In the genomic region with DNA sequence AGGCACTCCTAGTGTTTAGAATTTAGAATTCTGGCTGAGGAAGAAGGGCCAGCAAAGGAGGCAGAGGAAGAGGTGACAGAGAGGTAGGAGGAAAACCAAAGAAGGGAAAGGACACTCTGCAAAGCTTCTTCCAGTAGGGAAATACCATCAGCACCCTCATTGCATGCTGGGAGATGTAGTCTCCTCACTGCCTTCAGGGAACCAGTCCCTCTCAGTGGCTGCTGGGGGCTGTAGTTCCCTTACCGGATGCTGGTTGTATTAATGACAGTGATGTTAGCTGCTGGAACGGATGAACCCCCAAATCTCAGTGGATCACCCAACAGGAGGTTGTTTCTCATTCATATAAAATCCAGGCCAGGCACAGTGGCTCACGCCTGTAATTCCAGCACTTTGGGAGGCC, we compare ENCODE assay signal across 5 cellular contexts. TPM values are rescaled to one million over a fixed set of nuclear protein-coding genes. Genes with fewer than 3 reads are reported as not detected.
A peak's percentile ranks its signal among the peaks of the same experiment; 100 is the strongest.
DNase-seq lines count a peak whose midpoint lies in the region; ATAC-seq and TF ChIP-seq lines count a peak whose summit lies in the region.

No MANE protein-coding gene starts in this region.

- intact Hi-C loops in IMR-90 (cut with micrococcal nuclease), result no loop called here

- peak overlapping the region; percentile 78 for H3K27ac Mint-ChIP-seq in activated CD8-positive, alpha-beta T cell treated with anti-CD3 and anti-CD28 coated beads, Interleukin-2, amount 10 ng/mL, durations not matched to agents 7 days and 5 days

- H4K91ac ChIP-seq in IMR-90 (ENCODE audit: insufficient read depth, low read depth, low read length), result no peak overlapping the region

- no peak overlapping the region for H2BK20ac ChIP-seq in IMR-90 (ENCODE audit: low read depth, low read length)

- H3K4me1 ChIP-seq in IMR-90 (ENCODE audit: control insufficient read depth, insufficient read depth, low read length) (no peaks in the 10 kb centered on the region), tibial nerve (peaks cover 0 to 12% (median 0%) of the 10 kb centered on the region in 4 donors)

- CTCF ChIA-PET in IMR-90 (lab: Yijun Ruan, JAX), result no interaction called here
- CTCF ChIA-PET in activated CD8-positive, alpha-beta T cell treated with anti-CD3 and anti-CD28 coated beads, Interleukin-2, amount 10 ng/mL, durations not matched to agents 7 days and 5 days (lab: Charles Lee), result interaction anchor here (1.4 to 4.6 kb wide), 4 partner anchors 11 to 89 kb away, joined by 3 to 39 read pairs (median 9); partner anchors contain the start of genes KDELR1, SYNGR4 and TMEM143

- H3K9me3 Mint-ChIP-seq in activated CD8-positive, alpha-beta T cell treated with anti-CD3 and anti-CD28 coated beads, Interleukin-2, amount 10 ng/mL, durations not matched to agents 7 days and 5 days (ENCODE audit: insufficient read depth), result no peaks in the 10 kb centered on the region

- H3K9ac ChIP-seq in IMR-90 (ENCODE audit: low read depth, low read length), result no peak overlapping the region

- peaks cover 34% of the 10 kb centered on the region for H3K4me1 Mint-ChIP-seq in activated CD8-positive, alpha-beta T cell treated with anti-CD3 and anti-CD28 coated beads, Interleukin-2, amount 10 ng/mL, durations not matched to agents 7 days and 5 days (ENCODE audit: low read depth)

- TF ChIP-seq CTCF in IMR-90 (conservative IDR thresholded peaks at IDR 0.05; ENCODE audit: low read depth, low read length) (no peak), tibial nerve (IDR thresholded peaks at IDR 0.05) (no peak)

- no peaks in the 10 kb centered on the region for H3K9me1 ChIP-seq in IMR-90 (ENCODE audit: insufficient read depth, low read length)

- H3K36me3 ChIP-seq in IMR-90 (ENCODE audit: control insufficient read depth, insufficient read depth, low read length) (no peaks in the 10 kb centered on the region), tibial nerve (no peaks in the 10 kb centered on the region)

- H3K14ac ChIP-seq in IMR-90 (replicated peaks; ENCODE audit: low read depth, low read length), result peak overlapping the region; percentile 60; the same call in 1 of the 2 replicates

- no peak for TF ChIP-seq POLR2A in IMR-90 (IDR thresholded peaks at IDR 0.05; ENCODE audit: low read depth, low read length)
- no peak for TF ChIP-seq POLR2A in tibial nerve (IDR thresholded peaks at IDR 0.05)

- no peak for TF ChIP-seq RAD21 in IMR-90 (IDR thresholded peaks at IDR 0.05; ENCODE audit: low read length)

- peak overlapping the region; percentile 85 for H2AK9ac ChIP-seq in IMR-90 (replicated peaks; ENCODE audit: low read depth, low read length, poor library complexity)

- no peak overlapping the region; the same call in 1 of the 2 replicates for H3K4ac ChIP-seq in IMR-90 (ENCODE audit: low read depth, low read length)

- H2AFZ ChIP-seq in IMR-90 (replicated peaks; ENCODE audit: low read length, poor library complexity), result peak overlapping the region; percentile 90

- H4K8ac ChIP-seq in IMR-90 (ENCODE audit: low read depth in 2 of 2, low read length in 2 of 2), result peak overlapping the region in 1 of 2 experiments; percentile 97; a peak in 3 of 4 replicates

- no peaks in the 10 kb centered on the region for H4K20me1 ChIP-seq in IMR-90 (ENCODE audit: insufficient read depth, low read length)

- H2BK15ac ChIP-seq in IMR-90 (ENCODE audit: low read depth, low read length), result no peak overlapping the region

- H2BK120ac ChIP-seq in IMR-90 (ENCODE audit: low read depth, low read length), result no peak overlapping the region

- no peak for TF ChIP-seq EP300 in tibial nerve (IDR thresholded peaks at IDR 0.05)

- BruUV-seq in IMR-90 (replicated peaks; lab: Mats Ljungman, UMichigan), result no TSS peak

- H3K18ac ChIP-seq in IMR-90 (ENCODE audit: low read depth, low read length), result no peak overlapping the region

- POLR2A ChIA-PET in IMR-90 (lab: Charles Lee; ENCODE audit: unreplicated experiment), result interaction anchor here (0.6 kb wide), 1 partner anchor 10 kb away, joined by 3 read pairs; the partner anchor contains the start of gene GRIN2D
- POLR2A ChIA-PET in activated CD8-positive, alpha-beta T cell treated with anti-CD3 and anti-CD28 coated beads, Interleukin-2, amount 10 ng/mL, durations not matched to agents 7 days and 5 days (lab: Charles Lee), result interaction anchor here (1.4 kb wide), 1 partner anchor 82 kb away, joined by 6 read pairs; a partner anchor contains a TSS

- no peak overlapping the region for H2AK5ac ChIP-seq in IMR-90 (ENCODE audit: low read depth, low read length)

- H3K56ac ChIP-seq in IMR-90 (ENCODE audit: extremely low read depth, insufficient read depth, low read length), result no peak overlapping the region

- no CpG with 5 or more reads among the region's 3 CpGs for WGBS in IMR-90 (ENCODE audit: extremely low coverage in 2 of 2, insufficient read length in 1 of 2), 2 experiments
- 37 to 41% methylated on average over 3 of the region's 3 CpGs for WGBS in tibial nerve, 2 donors

- no peaks in the 10 kb centered on the region for H3K36me3 Mint-ChIP-seq in activated CD8-positive, alpha-beta T cell treated with anti-CD3 and anti-CD28 coated beads, Interleukin-2, amount 10 ng/mL, durations not matched to agents 7 days and 5 days (ENCODE audit: low read depth)

- peaks cover 12% of the 10 kb centered on the region for H3K27me3 Mint-ChIP-seq in activated CD8-positive, alpha-beta T cell treated with anti-CD3 and anti-CD28 coated beads, Interleukin-2, amount 10 ng/mL, durations not matched to agents 7 days and 5 days (ENCODE audit: low read depth)

- ATAC-seq in GM18498 (IDR thresholded peaks at IDR 0.05; ENCODE audit: unreplicated experiment), result peak; percentile 72
- peak; percentile 82 for ATAC-seq in IMR-90 (ENCODE audit: low read depth)
- ATAC-seq in activated CD8-positive, alpha-beta T cell treated with anti-CD3 and anti-CD28 coated beads, Interleukin-2, amount 10 ng/mL, durations not matched to agents 7 days and 5 days, result peak; percentile 76
- ATAC-seq in left lobe of liver, result peak; percentile 83

- peak overlapping the region; percentile 18; the same call in 1 of the 2 replicates for H4K5ac ChIP-seq in IMR-90 (ENCODE audit: low read depth, low read length)

- peaks cover 2% of the 10 kb centered on the region; the same call in 1 of the 2 replicates for H3K27me3 ChIP-seq in IMR-90 (ENCODE audit: control insufficient read depth, insufficient read depth, low read length)
- H3K27me3 ChIP-seq in tibial nerve, result peaks cover 0 to 12% of the 10 kb centered on the region in 2 donors

- in situ Hi-C loops in IMR-90 (cut with MboI; ENCODE audit: low sequenced_read_pairs), result no loop called here

- no peak overlapping the region for H2BK5ac ChIP-seq in IMR-90 (ENCODE audit: low read depth, low read length, poor library complexity, severe bottlenecking)

- H3K27ac ChIP-seq in IMR-90 (ENCODE audit: insufficient read depth, low read length), result no peak overlapping the region
- no peak overlapping the region for H3K27ac ChIP-seq in tibial nerve

- H3K23ac ChIP-seq in IMR-90 (ENCODE audit: low read depth, low read length), result no peak overlapping the region

- DNase-seq in IMR-90 (peak; percentile 71), left lobe of liver (ENCODE audit: low spot score) (no peak), tibial nerve (ENCODE audit: low spot score in 2 of 2) (no peak)
- peak; percentile 83 for DNase-seq in activated CD8-positive, alpha-beta T cell treated with anti-CD3 and anti-CD28 coated beads, Interleukin-2, amount 10 ng/mL, durations not matched to agents 7 days and 5 days

- H3K4me3 Mint-ChIP-seq in activated CD8-positive, alpha-beta T cell treated with anti-CD3 and anti-CD28 coated beads, Interleukin-2, amount 10 ng/mL, durations not matched to agents 7 days and 5 days, result no peak overlapping the region

- H3K9me3 ChIP-seq in IMR-90 (ENCODE audit: control insufficient read depth, insufficient read depth, low read length) (no peaks in the 10 kb centered on the region), tibial nerve (peaks cover 0 to 8% (median 0%) of the 10 kb centered on the region in 4 donors)

- H3K4me2 ChIP-seq in IMR-90 (ENCODE audit: low read depth, low read length), result no peak overlapping the region

- dilution Hi-C loops in IMR-90 (cut with HindIII; ENCODE audit: low sequenced_read_pairs, unreplicated experiment), result no loop called here

- H3K79me1 ChIP-seq in IMR-90 (ENCODE audit: low read depth in 1 of 2, low read length in 2 of 2), result no peaks in the 10 kb centered on the region

- H3K4me3 ChIP-seq in IMR-90 (ENCODE audit: insufficient read depth, low read depth, low read length) (no peak overlapping the region), tibial nerve (no peak overlapping the region)

RNA-seq across cellular contexts. Expression of gene GRIN2D, which starts 10.1 kb away (rescaled TPM):
- total RNA-seq in IMR-90 (2012; rRNA removed) (under 0.01 TPM in 2 replicates), left lobe of liver (0.20 TPM), tibial nerve (under 1 TPM; 0.42 to 0.90 (median 0.51) TPM)
- polyA plus RNA-seq in IMR-90 (2012; rRNA removed), result 0.23 and 0.24 TPM in 2 replicates
- polyA plus RNA-seq in IMR-90 (2012; cell fraction: cytosol; rRNA removed), result 0.16 and 0.30 TPM in 2 replicates
- 0.30 and 0.69 TPM in 2 replicates for polyA plus RNA-seq in IMR-90 (2012; cell fraction: nucleus; rRNA removed; ENCODE audit: low replicate concordance)
- total RNA-seq in activated CD8-positive, alpha-beta T cell treated with anti-CD3 and anti-CD28 coated beads, Interleukin-2, amount 10 ng/mL, durations not matched to agents 7 days and 5 days, result under 1 TPM; 0.05 to 0.08 TPM

RNA-seq across cellular contexts. Expression of gene KDELR1, which starts 12.3 kb away (rescaled TPM):
- total RNA-seq in IMR-90 (2012; rRNA removed) (57.8 and 58.8 TPM in 2 replicates), left lobe of liver (68.4 TPM), tibial nerve (10 to 100 TPM; 51.3 to 78.6 (median 65.8) TPM)
- polyA plus RNA-seq in IMR-90 (2012; rRNA removed), result 171 and 180 TPM in 2 replicates
- polyA plus RNA-seq in IMR-90 (2012; cell fraction: cytosol; rRNA removed), result 156 and 249 TPM in 2 replicates
- 112 and 118 TPM in 2 replicates for polyA plus RNA-seq in IMR-90 (2012; cell fraction: nucleus; rRNA removed; ENCODE audit: low replicate concordance)
- 10 to 100 TPM; 70.3 to 71.3 TPM for total RNA-seq in activated CD8-positive, alpha-beta T cell treated with anti-CD3 and anti-CD28 coated beads, Interleukin-2, amount 10 ng/mL, durations not matched to agents 7 days and 5 days

RNA-seq across cellular contexts. Expression of gene SYNGR4, which starts 39.4 kb away (rescaled TPM):
- total RNA-seq in IMR-90 (2012; rRNA removed), result not detected in 2 replicates
- not detected in 2 replicates for polyA plus RNA-seq in IMR-90 (2012; rRNA removed)
- 0.08 TPM in 1 of 2 replicates, not detected in the other for polyA plus RNA-seq in IMR-90 (2012; cell fraction: cytosol; rRNA removed)
- not detected in 2 replicates for polyA plus RNA-seq in IMR-90 (2012; cell fraction: nucleus; rRNA removed; ENCODE audit: low replicate concordance)
- not detected for total RNA-seq in activated CD8-positive, alpha-beta T cell treated with anti-CD3 and anti-CD28 coated beads, Interleukin-2, amount 10 ng/mL, durations not matched to agents 7 days and 5 days
- total RNA-seq in left lobe of liver, result not detected
- not detected for total RNA-seq in tibial nerve

RNA-seq across cellular contexts. Expression of gene TMEM143, which starts 39.9 kb away (rescaled TPM):
- total RNA-seq in IMR-90 (2012; rRNA removed) (1.1 and 1.3 TPM in 2 replicates), left lobe of liver (19.0 TPM), tibial nerve (10 to 100 TPM in 2 of 4 donors, 1 to 10 TPM in 2; 8.3 to 14.4 (median 10.2) TPM)
- 7.6 and 8.6 TPM in 2 replicates for polyA plus RNA-seq in IMR-90 (2012; rRNA removed)
- polyA plus RNA-seq in IMR-90 (2012; cell fraction: cytosol; rRNA removed), result 4.5 and 6.5 TPM in 2 replicates
- polyA plus RNA-seq in IMR-90 (2012; cell fraction: nucleus; rRNA removed; ENCODE audit: low replicate concordance), result 39.2 and 52.3 TPM in 2 replicates
- 10 to 100 TPM; 17.1 to 19.4 TPM for total RNA-seq in activated CD8-positive, alpha-beta T cell treated with anti-CD3 and anti-CD28 coated beads, Interleukin-2, amount 10 ng/mL, durations not matched to agents 7 days and 5 days

RNA-seq across cellular contexts. Expression of gene GRWD1, which starts 42.2 kb away (rescaled TPM):
- total RNA-seq in IMR-90 (2012; rRNA removed), result 22.0 and 32.5 TPM in 2 replicates
- polyA plus RNA-seq in IMR-90 (2012; rRNA removed), result 22.5 and 25.2 TPM in 2 replicates
- 20.0 and 42.6 TPM in 2 replicates for polyA plus RNA-seq in IMR-90 (2012; cell fraction: cytosol; rRNA removed)
- polyA plus RNA-seq in IMR-90 (2012; cell fraction: nucleus; rRNA removed; ENCODE audit: low replicate concordance), result 13.1 and 26.6 TPM in 2 replicates
- total RNA-seq in activated CD8-positive, alpha-beta T cell treated with anti-CD3 and anti-CD28 coated beads, Interleukin-2, amount 10 ng/mL, durations not matched to agents 7 days and 5 days, result 10 to 100 TPM; 46.4 to 50.4 TPM
- total RNA-seq in left lobe of liver, result 16.0 TPM
- total RNA-seq in tibial nerve, result 10 to 100 TPM; 15.1 to 33.1 (median 29.7) TPM

Comparison
In these comparisons a context has a peak if more than half of its experiments do, and no peak if none do; other contexts are left out.
1. DNase-seq: peak in IMR-90 (single experiment) and activated CD8-positive, alpha-beta T cell treated with anti-CD3 and anti-CD28 coated beads, Interleukin-2, amount 10 ng/mL, durations not matched to agents 7 days and 5 days (single experiment); none in left lobe of liver (single experiment) and tibial nerve (0 of 2).
2. Peak in every context shown above with its lines, with median percentiles within 50 percentile points of each other: ATAC-seq.